In the genomic region with DNA sequence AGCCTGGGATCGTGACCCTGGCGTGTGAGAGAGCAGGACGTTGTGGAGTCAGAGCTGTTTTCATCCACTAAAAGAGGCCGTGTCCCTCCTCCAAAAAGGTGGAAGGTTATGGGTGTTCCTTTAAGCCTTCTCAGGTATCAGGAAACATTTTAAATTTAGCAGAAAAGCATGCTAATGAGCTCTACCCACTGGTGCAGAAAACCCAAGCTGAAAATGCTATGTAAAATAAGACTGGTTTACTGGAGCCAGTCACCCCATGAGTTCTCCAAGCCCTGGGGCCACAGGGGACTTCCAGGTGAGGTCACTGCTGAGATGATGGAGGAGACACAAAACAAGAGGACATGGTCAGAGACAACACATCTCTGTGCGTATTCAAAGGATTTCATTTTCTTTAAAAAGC, we compare ENCODE assay signal across 9 cellular contexts. TPM values are rescaled to one million over a fixed set of nuclear protein-coding genes. Genes with fewer than 3 reads are reported as not detected.
DNase-seq lines count a peak whose midpoint lies in the region; ATAC-seq, FAIRE-seq and TF ChIP-seq lines count a peak whose summit lies in the region.
"Had no signal": no experiment of that assay in that cellular context is flagged by ENCODE, and none has a peak within 500 bp of the region (broad histone marks: within the 10 kb centered on the region; RNA-seq: fewer than 3 reads in every experiment).

No MANE protein-coding gene starts in this region.

- H3K9me3 Mint-ChIP-seq in activated T-helper 2 cell treated with anti-CD3 and anti-CD28 coated beads, Interferon-gamma antibody, Interleukin-2, Interleukin-4, amounts not matched to agents 10 μg/mL and 5 μg/mL and 100 μg/mL, durations not matched to agents 14 hours and 24 hours and 36 hours = no peaks in the 10 kb centered on the region

- H3K4me3 Mint-ChIP-seq in activated T-helper 2 cell treated with anti-CD3 and anti-CD28 coated beads, Interferon-gamma antibody, Interleukin-2, Interleukin-4, amounts not matched to agents 10 μg/mL and 5 μg/mL and 100 μg/mL, durations not matched to agents 14 hours and 24 hours and 36 hours (ENCODE audit: low read depth) = no peak overlapping the region

- H3K9me3 ChIP-seq in small intestine (ENCODE audit: control insufficient read depth, low read depth) = no peaks in the 10 kb centered on the region
- H3K9me3 ChIP-seq in left lung = no peaks in the 10 kb centered on the region

- no peak for FAIRE-seq in small intestine (lab: Jason Lieb, UNC)
- FAIRE-seq: colon had no signal

- no peak for TF ChIP-seq CTCF in left lung (IDR thresholded peaks at IDR 0.05)

- H3K27ac ChIP-seq in small intestine (ENCODE audit: low read depth in 1 of 2, low read length in 1 of 2) (peak overlapping the region; percentile 72 to 86), left lung (peak overlapping the region in 1 of 2 donors; percentile 69)

- H3K4me1 Mint-ChIP-seq in activated T-helper 2 cell treated with anti-CD3 and anti-CD28 coated beads, Interferon-gamma antibody, Interleukin-2, Interleukin-4, amounts not matched to agents 10 μg/mL and 5 μg/mL and 100 μg/mL, durations not matched to agents 14 hours and 24 hours and 36 hours (ENCODE audit: low read depth) = peaks cover 18% of the 10 kb centered on the region

- H3K27ac Mint-ChIP-seq in activated T-helper 2 cell treated with anti-CD3 and anti-CD28 coated beads, Interferon-gamma antibody, Interleukin-2, Interleukin-4, amounts not matched to agents 10 μg/mL and 5 μg/mL and 100 μg/mL, durations not matched to agents 14 hours and 24 hours and 36 hours = peak overlapping the region; percentile 92

- ATAC-seq in GM18868 (IDR thresholded peaks at IDR 0.05; ENCODE audit: unreplicated experiment) (peak; percentile 67), HG02759 (IDR thresholded peaks at IDR 0.05; ENCODE audit: unreplicated experiment) (peak; percentile 74), left lung (no peak)

- H3K4me1 ChIP-seq in small intestine (ENCODE audit: control insufficient read depth in 2 of 2, insufficient read depth in 1 of 2, low read depth in 1 of 2, low read length in 1 of 2) = peaks cover 7 to 16% of the 10 kb centered on the region in 2 donors
- peaks cover 0 to 13% of the 10 kb centered on the region in 2 donors for H3K4me1 ChIP-seq in left lung

- no peak for DNase-seq in activated T-helper 2 cell treated with anti-CD3 and anti-CD28 coated beads, Interferon-gamma antibody, Interleukin-2, Interleukin-4, amounts not matched to agents 10 μg/mL and 5 μg/mL and 100 μg/mL, durations not matched to agents 14 hours and 24 hours and 36 hours (ENCODE audit: low spot score)
- DNase-seq in small intestine (no peak), DMS114 treated with DMSO at 0.1 percent for 48 hours (lab: John Stamatoyannopoulos, UW; ENCODE audit: unreplicated experiment) (no peak), left lung (no peak), iPS-NIHi7 (ENCODE audit: extremely low spot score) (no peak)
- DNase-seq: mammary epithelial cell had no signal

- intact Hi-C loops in activated T-helper 2 cell treated with anti-CD3 and anti-CD28 coated beads, Interferon-gamma antibody, Interleukin-2, Interleukin-4, amounts not matched to agents 10 μg/mL and 5 μg/mL and 100 μg/mL, durations not matched to agents 14 hours and 24 hours and 36 hours (cut with micrococcal nuclease) = loop anchor here (5.0 kb wide), 1 partner anchor 220 kb away; no protein-coding TSS in a partner anchor
- intact Hi-C loops in left lung (cut with DNase I) = no loop called here

- H3K27me3 Mint-ChIP-seq in activated T-helper 2 cell treated with anti-CD3 and anti-CD28 coated beads, Interferon-gamma antibody, Interleukin-2, Interleukin-4, amounts not matched to agents 10 μg/mL and 5 μg/mL and 100 μg/mL, durations not matched to agents 14 hours and 24 hours and 36 hours (ENCODE audit: low read depth) = no peaks in the 10 kb centered on the region

- peaks cover 73% of the 10 kb centered on the region for H3K36me3 Mint-ChIP-seq in activated T-helper 2 cell treated with anti-CD3 and anti-CD28 coated beads, Interferon-gamma antibody, Interleukin-2, Interleukin-4, amounts not matched to agents 10 μg/mL and 5 μg/mL and 100 μg/mL, durations not matched to agents 14 hours and 24 hours and 36 hours (ENCODE audit: low read depth)

- H3K4me3 ChIP-seq in small intestine (ENCODE audit: low read depth in 1 of 2, low read length in 2 of 2) = no peak overlapping the region
- H3K4me3 ChIP-seq in left lung = no peak overlapping the region

- H3K36me3 ChIP-seq in small intestine (ENCODE audit: control insufficient read depth in 2 of 2, insufficient read depth in 2 of 2, low read length in 2 of 2) = peaks cover 8 to 29% of the 10 kb centered on the region in 2 donors
- H3K36me3 ChIP-seq in left lung = peaks cover 0 to 62% of the 10 kb centered on the region in 2 donors

- WGBS in small intestine, 3 donors = 80 to 89% (median 82%) methylated on average over 5 of the region's 5 CpGs

- no peaks in the 10 kb centered on the region for H3K27me3 ChIP-seq in small intestine (ENCODE audit: control insufficient read depth in 2 of 2, insufficient read depth in 2 of 2, low read length in 2 of 2)
- no peaks in the 10 kb centered on the region for H3K27me3 ChIP-seq in left lung

RNA-seq across cellular contexts. Expression of gene PRKAB1, which starts 14.0 kb away (rescaled TPM):
- 26.8 and 28.2 TPM in 2 replicates for total RNA-seq in activated T-helper 2 cell treated with anti-CD3 and anti-CD28 coated beads, Interferon-gamma antibody, Interleukin-2, Interleukin-4, amounts not matched to agents 10 μg/mL and 5 μg/mL and 100 μg/mL, durations not matched to agents 14 hours and 24 hours and 36 hours
- 10 to 100 TPM; 32.3 to 70.2 (median 66.7) TPM for polyA plus RNA-seq in small intestine
- total RNA-seq in left lung = 10 to 100 TPM; 31.8 to 53.3 TPM
